ENCODE assay signal across 8 cellular contexts in genomic region chr10:29392376-29393021, GRCh38.
DNase-seq lines count a peak whose midpoint lies in the region; ATAC-seq and TF ChIP-seq lines count a peak whose summit lies in the region.

No MANE protein-coding gene starts in this region.

- TF ChIP-seq CTCF in astrocyte of the cerebellum (IDR thresholded peaks at IDR 0.05; ENCODE audit: low read depth, low read length, missing control alignments): peak; percentile 88

- ATAC-seq in HG02678 (IDR thresholded peaks at IDR 0.05; ENCODE audit: unreplicated experiment) (peak; percentile 71), esophagus mucosa (no peak)

- no peak overlapping the region for H3K4me3 ChIP-seq in astrocyte of the cerebellum (ENCODE audit: low read depth, low read length)

- DNase-seq in activated effector memory CD4-positive, alpha-beta T cell treated with anti-CD3 and anti-CD28 coated beads, Interleukin-2, amount 50 U/mL, for 16 hours: peak; percentile 70
- DNase-seq in activated effector memory CD4-positive, alpha-beta T cell treated with Interleukin-2 at 50 U/mL for 16 hours: no peak
- DNase-seq in NCI-H748 treated with DMSO at 0.1 percent for 48 hours (lab: John Stamatoyannopoulos, UW) (peak; percentile 31), astrocyte of the cerebellum (ENCODE audit: low read depth) (no peak), iris pigment epithelial cell (ENCODE audit: low read depth) (peak; percentile 49), superior temporal gyrus (ENCODE audit: extremely low spot score) (peak; percentile 57)

- in situ Hi-C loops in astrocyte of the cerebellum (cut with HindIII; ENCODE audit: low sequenced_read_pairs): no loop called here

Comparison
In these comparisons a context has a peak if more than half of its experiments do, and no peak if none do; other contexts are left out.
1. DNase-seq: peak in activated effector memory CD4-positive, alpha-beta T cell treated with anti-CD3 and anti-CD28 coated beads, Interleukin-2, amount 50 U/mL, for 16 hours (single experiment), NCI-H748 treated with DMSO at 0.1 percent for 48 hours (single experiment), iris pigment epithelial cell (single experiment) and superior temporal gyrus (single experiment); none in activated effector memory CD4-positive, alpha-beta T cell treated with Interleukin-2 at 50 U/mL for 16 hours (single experiment) and astrocyte of the cerebellum (single experiment).